ENCODE assay signal across 11 cellular contexts in the genomic region with DNA sequence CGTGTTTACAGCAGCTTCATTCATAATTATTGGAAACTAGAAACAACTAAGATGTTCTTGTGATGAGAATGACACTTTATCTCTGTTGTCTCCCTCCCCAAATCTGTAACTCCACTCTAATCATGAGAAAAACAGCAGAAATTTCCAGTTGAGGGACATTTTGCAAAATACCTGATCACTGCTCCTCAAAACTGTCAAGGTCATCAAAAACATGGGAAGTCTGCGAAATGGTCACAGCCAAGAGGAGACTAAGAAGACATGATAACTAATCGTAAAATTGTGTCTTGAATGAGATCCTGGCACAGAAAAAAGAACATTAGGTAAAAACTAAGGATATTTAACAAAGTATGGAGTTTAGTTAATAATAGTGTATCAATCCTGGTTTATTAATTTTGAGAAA.
"Had no signal": no experiment of that assay in that cellular context is flagged by ENCODE, and none has a peak within 500 bp of the region (broad histone marks: within the 10 kb centered on the region; RNA-seq: fewer than 3 reads in every experiment).

No MANE protein-coding gene starts in this region.

- DNase-seq: GM23248, GOT3, H7, H9, HCEC 1CT, HFFc6 had no signal

- H3K4me3 Mint-ChIP-seq: GM23338, H9, HFFc6 had no signal

- H3K36me3 ChIP-seq: HAP-1 had no signal

- H3K9me3 Mint-ChIP-seq: GM23338, H9 had no signal

- FAIRE-seq: H1, H54 had no signal

- ATAC-seq: GM23338, HCT116 had no signal

- H3K4me1 ChIP-seq: HAP-1 had no signal

- H3K9ac ChIP-seq: GM23248 had no signal

- H3K27ac ChIP-seq: GM23248 had no signal

- H3K9me3 ChIP-seq: HAP-1 had no signal

- H3K27ac Mint-ChIP-seq: GM23338, H9, HFFc6 had no signal

- H3K4me2 ChIP-seq: GM23338 had no signal

- H2AFZ ChIP-seq: GM23248, GM23338 had no signal

- H3K4me3 ChIP-seq: GM23248, GM23338, HAP-1 had no signal
